ENCODE assay signal across 19 cellular contexts in genomic region chr6:129577691-129578090, GRCh38.
DNase-seq lines count a peak whose midpoint lies in the region; ATAC-seq, FAIRE-seq and TF ChIP-seq lines count a peak whose summit lies in the region.
"Had no signal": no experiment of that assay in that cellular context is flagged by ENCODE, and none has a peak within 500 bp of the region (broad histone marks: within the 10 kb centered on the region; RNA-seq: fewer than 3 reads in every experiment).

No MANE protein-coding gene starts in this region.

- in situ Hi-C loops in Caki2 (cut with HindIII; ENCODE audit: low pct_unique_long_range_greater_than_20kb, low sequenced_read_pairs) = no loop called here

- H3K4me3 Mint-ChIP-seq in osteocyte (ENCODE audit: unreplicated experiment) = no peak overlapping the region
- H3K4me3 Mint-ChIP-seq: CD4-positive, alpha-beta T cell; T-cell had no signal

- H3K9me1 ChIP-seq in endothelial cell of umbilical vein (replicated peaks; ENCODE audit: control insufficient read depth, extremely low read depth, insufficient read depth, low read length) = no peaks in the 10 kb centered on the region

- H3K9ac ChIP-seq in endothelial cell of umbilical vein (replicated peaks; ENCODE audit: extremely low read depth, insufficient read depth, low read length) = peak overlapping the region; percentile 19

- H3K36me3 ChIP-seq in endothelial cell of umbilical vein (ENCODE audit: control insufficient read depth in 2 of 2, extremely low read depth in 1 of 2, insufficient read depth in 2 of 2, low read length in 2 of 2) (peaks cover 8 to 9% of the 10 kb centered on the region in 2 experiments), breast epithelium (no peaks in the 10 kb centered on the region)

- H3K4me1 Mint-ChIP-seq in osteocyte (ENCODE audit: unreplicated experiment) = peaks cover 3% of the 10 kb centered on the region

- no peak overlapping the region for H3K4me3 ChIP-seq in endothelial cell of umbilical vein (replicated peaks in 1 of 3; ENCODE audit: insufficient read depth in 1 of 3, low read depth in 1 of 3, low read length in 3 of 3)
- no peak overlapping the region for H3K4me3 ChIP-seq in breast epithelium
- H3K4me3 ChIP-seq: Peyer's patch, SJSA1 had no signal

- dilution Hi-C loops in endothelial cell of umbilical vein (cut with MboI; ENCODE audit: extremely low pct_ligation_motif_present, low sequenced_read_pairs) = no loop called here

- H2AFZ ChIP-seq in endothelial cell of umbilical vein (ENCODE audit: low read depth, low read length) = no peak overlapping the region

- TSS peak; percentile 45 for BruUV-seq in endothelial cell of umbilical vein (replicated peaks; lab: Mats Ljungman, UMichigan)

- H3K27ac Mint-ChIP-seq in osteocyte (ENCODE audit: unreplicated experiment) = peak overlapping the region; percentile 19
- H3K27ac Mint-ChIP-seq: CD4-positive, alpha-beta T cell; T-cell had no signal

- peaks cover 13% of the 10 kb centered on the region for H3K36me3 Mint-ChIP-seq in osteocyte (ENCODE audit: unreplicated experiment)
- H3K36me3 Mint-ChIP-seq: T-cell had no signal

- H3K27me3 ChIP-seq in endothelial cell of umbilical vein (ENCODE audit: control insufficient read depth in 2 of 2, insufficient read depth in 2 of 2, low read length in 2 of 2) (no peaks in the 10 kb centered on the region), breast epithelium (no peaks in the 10 kb centered on the region)
- H3K27me3 ChIP-seq: Peyer's patch, SJSA1 had no signal

- no peak for ATAC-seq in HG03025 (IDR thresholded peaks at IDR 0.05; ENCODE audit: low FRiP score, unreplicated experiment)
- ATAC-seq: T-cell had no signal

- no peaks in the 10 kb centered on the region for H3K9me3 ChIP-seq in endothelial cell of umbilical vein (replicated peaks; ENCODE audit: control insufficient read depth, insufficient read depth, low read length)
- H3K9me3 ChIP-seq in breast epithelium = no peaks in the 10 kb centered on the region
- H3K9me3 ChIP-seq: Peyer's patch, SJSA1 had no signal

- TF ChIP-seq CTCF in endothelial cell of umbilical vein (IDR thresholded peaks at IDR 0.05; ENCODE audit: extremely low read depth in 1 of 2, insufficient read depth in 1 of 2, low read depth in 1 of 2, low read length in 2 of 2) (no peak), osteocyte (IDR thresholded peaks at IDR 0.05) (no peak), breast epithelium (IDR thresholded peaks at IDR 0.05) (no peak)

- TF ChIP-seq POLR2A in endothelial cell of umbilical vein (IDR thresholded peaks at IDR 0.05; ENCODE audit: low read depth, low read length) (no peak), breast epithelium (IDR thresholded peaks at IDR 0.05) (no peak)

- intact Hi-C loops in endothelial cell of umbilical vein (cut with micrococcal nuclease) = loop anchor here (5.0 kb wide), 2 partner anchors 205 to 770 kb away; no protein-coding TSS in a partner anchor
- intact Hi-C loops in breast epithelium (cut with DNase I; ENCODE audit: low total_unique reads) = no loop called here

- no peak for FAIRE-seq in endothelial cell of umbilical vein (lab: Jason Lieb, UNC)
- FAIRE-seq: GM12892, GM18507 had no signal

- H3K4me2 ChIP-seq in endothelial cell of umbilical vein (ENCODE audit: insufficient read depth, low read length) = peak overlapping the region; percentile 65

- H3K27ac ChIP-seq in endothelial cell of umbilical vein (ENCODE audit: insufficient read depth, low read depth, low read length) (peak overlapping the region; percentile 65), breast epithelium (no peak overlapping the region)
- H3K27ac ChIP-seq: HL-60, Peyer's patch, SJSA1 had no signal

- peaks cover 32% of the 10 kb centered on the region for H3K4me1 ChIP-seq in endothelial cell of umbilical vein (ENCODE audit: control insufficient read depth, extremely low read depth, insufficient read depth, low read length)
- H3K4me1 ChIP-seq in breast epithelium = no peaks in the 10 kb centered on the region
- H3K4me1 ChIP-seq: Peyer's patch had no signal

- no peaks in the 10 kb centered on the region for H3K79me2 ChIP-seq in endothelial cell of umbilical vein (ENCODE audit: control insufficient read depth, insufficient read depth, low read length)

- CTCF ChIA-PET in endothelial cell of umbilical vein (lab: Charles Lee) = interaction anchor here (1.2 to 2.1 kb wide), 5 partner anchors 9 to 109 kb away, joined by 3 to 13 read pairs (median 3); no protein-coding TSS in a partner anchor

- POLR2A ChIA-PET in endothelial cell of umbilical vein (lab: Charles Lee) = no interaction called here

- DNase-seq in Caki2 (ENCODE audit: low read depth) (peak; percentile 41), NCI-H526 treated with DMSO at 0.1 percent for 48 hours (lab: John Stamatoyannopoulos, UW) (peak; percentile 14), endothelial cell of umbilical vein (ENCODE audit: low read depth, low spot score) (peak; percentile 38), osteocyte (ENCODE audit: extremely low spot score, unreplicated experiment) (no peak), breast epithelium (ENCODE audit: low spot score in 2 of 2) (no peak), GM19238 (ENCODE audit: insufficient read length, low spot score) (no peak)
- DNase-seq: Calu3; CD4-positive, alpha-beta T cell; Karpas-422; NCI-H1417 treated with DMSO at 0.1 percent for 48 hours; NCI-H187 treated with DMSO at 0.1 percent for 48 hours; NCI-H345; Peyer's patch; T-cell had no signal

- no peaks in the 10 kb centered on the region for H4K20me1 ChIP-seq in endothelial cell of umbilical vein (replicated peaks; ENCODE audit: control insufficient read depth, extremely low read depth, insufficient read depth, low read length)

- H3K27me3 Mint-ChIP-seq in osteocyte (ENCODE audit: unreplicated experiment) = no peaks in the 10 kb centered on the region
- H3K27me3 Mint-ChIP-seq: CD4-positive, alpha-beta T cell; T-cell had no signal

- no peaks in the 10 kb centered on the region for H3K9me3 Mint-ChIP-seq in osteocyte (ENCODE audit: unreplicated experiment)
- H3K9me3 Mint-ChIP-seq: CD4-positive, alpha-beta T cell had no signal

TF ChIP-seq in endothelial cell of umbilical vein, 7 proteins besides CTCF, POLR2A, EP300 and RAD21:
- TF ChIP-seq MYC (IDR thresholded peaks at IDR 0.05; ENCODE audit: low read depth, low read length) (no peak), MAX (IDR thresholded peaks at IDR 0.05; ENCODE audit: insufficient read depth, insufficient read length) (no peak), JUN (IDR thresholded peaks at IDR 0.05; ENCODE audit: borderline replicate concordance, insufficient read depth, insufficient read length, low read depth) (no peak), EZH2 (IDR thresholded peaks at IDR 0.05; ENCODE audit: borderline replicate concordance, low read depth, low read length, severe bottlenecking) (no peak), FOS (IDR thresholded peaks at IDR 0.05; ENCODE audit: borderline replicate concordance, insufficient read depth, low read length) (no peak), POLR2AphosphoS5 (IDR thresholded peaks at IDR 0.05; ENCODE audit: insufficient read depth, low read depth, low read length) (no peak), GATA2 (IDR thresholded peaks at IDR 0.05; ENCODE audit: insufficient read depth, insufficient read length, low read depth, low read length) (no peak)

Comparison
In these comparisons a context has a peak if more than half of its experiments do, and no peak if none do; other contexts are left out.
1. DNase-seq: peak in Caki2 (single experiment), NCI-H526 treated with DMSO at 0.1 percent for 48 hours (single experiment) and endothelial cell of umbilical vein (single experiment); none in osteocyte (single experiment), breast epithelium (0 of 2) and GM19238 (single experiment).